Comparison of ENCODE assay signal across 8 cellular contexts in the genomic region with DNA sequence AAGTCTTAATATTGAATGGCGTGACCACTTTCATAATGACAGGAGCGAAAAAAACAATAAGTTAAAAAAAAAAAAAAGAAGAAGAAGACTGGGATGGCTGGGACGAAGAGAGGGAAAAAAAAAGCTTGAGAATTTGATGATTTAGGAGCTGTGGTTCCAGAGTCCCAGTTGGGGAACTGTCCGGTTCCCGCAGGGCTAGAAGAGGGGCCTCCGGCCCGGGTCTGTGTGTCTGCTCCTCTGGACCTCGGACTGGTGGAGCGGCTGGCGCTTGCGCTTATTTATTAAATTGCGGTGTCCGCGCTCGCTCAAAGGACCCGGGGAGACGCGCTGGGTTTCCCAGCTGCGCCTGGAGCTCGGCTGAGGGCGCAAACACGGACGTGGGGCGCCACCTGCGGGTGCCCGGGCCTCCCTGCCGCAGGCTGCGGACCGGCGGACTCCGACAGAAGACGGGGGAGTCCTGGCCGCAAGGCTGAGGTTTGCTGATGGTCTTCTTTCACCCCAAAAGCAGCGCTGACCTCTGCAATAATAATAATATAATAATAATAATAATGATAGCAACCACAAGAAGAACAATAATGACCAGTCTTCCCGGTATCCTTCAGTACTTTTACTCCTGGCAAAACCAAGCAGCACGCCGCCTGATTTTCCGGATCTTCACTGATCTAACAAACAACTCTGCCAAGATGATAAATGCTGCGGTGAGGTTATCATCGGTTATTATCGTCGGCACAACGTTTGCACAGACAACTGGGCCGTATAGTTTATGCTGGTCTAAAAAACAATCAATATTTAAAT. TPM values are rescaled to one million over a fixed set of nuclear protein-coding genes. Genes with fewer than 3 reads are reported as not detected.
DNase-seq lines count a peak whose midpoint lies in the region; ATAC-seq, FAIRE-seq and TF ChIP-seq lines count a peak whose summit lies in the region.

TSS of gene CBLN2 (minus strand) at position 251 of the 795 bp plus-strand sequence. CDS start 2,182 bp downstream, outside the sequence.

- no peaks in the 10 kb centered on the region for H3K4me1 ChIP-seq in ascending aorta
- H3K4me1 ChIP-seq in spleen, result peaks cover 0 to 31% (median 10%) of the 10 kb centered on the region in 6 donors

- H3K36me3 ChIP-seq in ascending aorta (no peaks in the 10 kb centered on the region), spleen (no peaks in the 10 kb centered on the region)

- H3K27me3 ChIP-seq in ascending aorta (no peaks in the 10 kb centered on the region), spleen (replicated peaks in 1 of 7) (peaks cover 0 to 53% (median 35%) of the 10 kb centered on the region in 7 donors)

- H3K4me3 ChIP-seq in ascending aorta, result peak within 1 kb of the TSS; percentile 40 to 56
- peak within 1 kb of the TSS; percentile 10 for H3K4me3 ChIP-seq in iPS-11a (ENCODE audit: low read depth, low read length)
- H3K4me3 ChIP-seq in spleen, result peak within 1 kb of the TSS in 7 of 8 donors; percentile 2 to 57 (median 14)

- intact Hi-C loops in ascending aorta (cut with DNase I) (no loop called here), spleen (cut with DNase I; ENCODE audit: low total_unique reads) (no loop called here)

- TF ChIP-seq POLR2A in spleen (IDR thresholded peaks at IDR 0.05), result no peak

- 4 to 7% (median 5%) methylated on average over 36 to 44 of the region's 44 CpGs for WGBS in spleen, 5 donors

- TF ChIP-seq CTCF in D721Med (IDR thresholded peaks at IDR 0.05; ENCODE audit: insufficient read depth, missing control alignments), result peak; percentile 69
- peak in 2 of 3 experiments; percentile 34 to 48 for TF ChIP-seq CTCF in ascending aorta (IDR thresholded peaks at IDR 0.05)
- TF ChIP-seq CTCF in spleen (IDR thresholded peaks at IDR 0.05 in 8 of 11, conservative IDR thresholded peaks at IDR 0.05 in 3 of 11), result peak in 10 of 11 experiments; percentile 5 to 63 (median 34)

- FAIRE-seq in D721Med (lab: Jason Lieb, UNC), result peak; percentile 72

- no peak within 1 kb of the TSS for H3K27ac ChIP-seq in ascending aorta
- no peak within 1 kb of the TSS for H3K27ac ChIP-seq in spleen

- peak; percentile 97 for DNase-seq in D721Med (ENCODE audit: insufficient read length, low spot score)
- DNase-seq in GM19238 (ENCODE audit: insufficient read length, low spot score), result peak; percentile 62
- DNase-seq in NCI-H510A treated with DMSO at 0.1 percent for 48 hours (lab: John Stamatoyannopoulos, UW), result peak; percentile 95
- DNase-seq in ascending aorta (ENCODE audit: low spot score in 2 of 2), result no peak
- peak; percentile 81 for DNase-seq in spleen
- no peak for DNase-seq in NOMO-1 treated with dmso at 0.1 percent for 144 hours (lab: John Stamatoyannopoulos, UW; ENCODE audit: unreplicated experiment)

- peak; percentile 93 for ATAC-seq in HG03342 (IDR thresholded peaks at IDR 0.05; ENCODE audit: unreplicated experiment)

- H3K9me3 ChIP-seq in ascending aorta, result no peaks in the 10 kb centered on the region
- no peaks in the 10 kb centered on the region for H3K9me3 ChIP-seq in spleen

RNA-seq across cellular contexts. Expression of gene CBLN2, which starts in this region (rescaled TPM):
- 8.2 TPM for total RNA-seq in ascending aorta
- total RNA-seq in spleen, result under 1 TPM in 2 of 7 donors, not detected in 5; 0.09 to 0.13 TPM
- under 1 TPM; 0.06 to 0.63 (median 0.10) TPM for polyA plus RNA-seq in spleen

Comparison
In these comparisons a context has a peak if more than half of its experiments do, and no peak if none do; other contexts are left out.
1. Peak in DNase-seq and H3K4me3 ChIP-seq in spleen; RNA of the gene not detected or under 1 TPM.
2. DNase-seq: peak in D721Med (single experiment), GM19238 (single experiment) and NCI-H510A treated with DMSO at 0.1 percent for 48 hours (single experiment); none in ascending aorta (0 of 2) and NOMO-1 treated with dmso at 0.1 percent for 144 hours (single experiment).
3. Peak in every context shown above with its lines, with median percentiles within 50 percentile points of each other: CTCF ChIP-seq and H3K4me3 ChIP-seq.